ENCODE assay signal across 18 cellular contexts in the genomic region with DNA sequence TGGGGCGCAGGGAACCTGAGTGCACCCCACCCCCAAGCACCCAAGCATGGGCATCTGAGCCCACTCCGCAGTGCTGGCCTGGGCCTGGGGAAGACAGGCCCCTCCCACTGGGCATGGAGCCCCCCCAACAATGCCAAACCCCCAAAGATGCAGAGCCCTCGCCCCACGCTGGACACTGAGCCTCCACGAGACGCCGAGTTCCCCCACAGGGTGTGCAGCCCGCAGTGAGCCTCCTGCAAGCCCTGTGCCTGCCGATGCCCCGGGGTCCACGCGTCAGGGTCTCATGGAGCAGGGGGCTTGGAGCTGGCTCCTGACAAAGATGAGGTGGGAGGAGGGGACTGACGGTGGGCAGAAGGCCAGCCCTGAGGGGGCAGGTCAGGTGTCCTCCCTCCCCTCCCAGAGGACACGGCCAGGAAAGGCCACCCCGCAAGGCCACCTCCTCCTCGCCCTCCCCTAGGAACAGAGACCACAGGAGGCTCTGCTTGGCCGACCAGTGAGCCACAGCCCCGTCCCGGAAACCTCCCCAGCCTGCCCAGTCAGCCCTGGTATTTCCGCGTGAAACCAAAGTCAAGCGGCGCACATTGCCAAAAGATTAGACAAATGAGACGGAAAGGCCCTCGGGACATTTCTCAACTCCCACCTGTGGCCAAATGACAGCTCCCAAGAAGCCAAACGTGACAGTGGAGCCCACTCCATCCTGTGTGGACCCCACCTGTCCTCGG. TPM values are rescaled to one million over a fixed set of nuclear protein-coding genes. Genes with fewer than 3 reads are reported as not detected.
DNase-seq lines count a peak whose midpoint lies in the region; ATAC-seq and TF ChIP-seq lines count a peak whose summit lies in the region.
"Had no signal": no experiment of that assay in that cellular context is flagged by ENCODE, and none has a peak within 500 bp of the region (broad histone marks: within the 10 kb centered on the region; RNA-seq: fewer than 3 reads in every experiment).

No MANE protein-coding gene starts in this region.

- H3K27ac ChIP-seq in Panc1 (ENCODE audit: low read length) (no peak overlapping the region), osteoblast (ENCODE audit: low read depth, low read length) (no peak overlapping the region)
- H3K27ac ChIP-seq: neutrophil had no signal

- H2AFZ ChIP-seq in osteoblast (ENCODE audit: low read length), result no peak overlapping the region

- POLR2A ChIA-PET in Panc1 (lab: Charles Lee), result no interaction called here

- no peaks in the 10 kb centered on the region for H3K79me2 ChIP-seq in osteoblast (ENCODE audit: insufficient read depth, low read length)

- TF ChIP-seq CTCF in Panc1 (IDR thresholded peaks at IDR 0.05) (no peak), cardiac fibroblast (IDR thresholded peaks at IDR 0.05; ENCODE audit: low read depth, low read length) (no peak), osteoblast (IDR thresholded peaks at IDR 0.05; ENCODE audit: extremely low read depth, low read depth, low read length) (no peak)

- in situ Hi-C loops in Panc1 (cut with HindIII; ENCODE audit: low pct_unique_long_range_greater_than_20kb, low sequenced_read_pairs), result no loop called here

- H3K27me3 ChIP-seq in Panc1 (ENCODE audit: control insufficient read depth, insufficient read depth, low read length), result no peaks in the 10 kb centered on the region
- no peaks in the 10 kb centered on the region for H3K27me3 ChIP-seq in osteoblast (ENCODE audit: insufficient read depth, low read length)
- H3K27me3 ChIP-seq: neutrophil had no signal

- H4K20me1 ChIP-seq in osteoblast (ENCODE audit: insufficient read depth, low read length), result no peaks in the 10 kb centered on the region

- no peaks in the 10 kb centered on the region for H3K36me3 ChIP-seq in Panc1 (ENCODE audit: control insufficient read depth, insufficient read depth, low read length)
- no peaks in the 10 kb centered on the region for H3K36me3 ChIP-seq in osteoblast (ENCODE audit: insufficient read depth, low read length)

- no TSS peak for BruUV-seq in Panc1 (replicated peaks; lab: Mats Ljungman, UMichigan)

- CTCF ChIA-PET in Panc1 (lab: Charles Lee), result interaction anchor here (0.7 kb wide), 1 partner anchor 659 kb away, joined by 11 read pairs; no protein-coding TSS in a partner anchor

- DNase-seq in HK-2 (ENCODE audit: unreplicated experiment) (peak; percentile 76), Panc1 (ENCODE audit: low read depth, low spot score) (no peak), cardiac fibroblast (ENCODE audit: low read depth in 2 of 2) (peak; percentile 46 to 83), osteoblast (ENCODE audit: insufficient read length, low spot score, missing footprints) (peak; percentile 96), RKO (ENCODE audit: low spot score) (no peak), NCI-H146 treated with DMSO at 0.1 percent for 48 hours (lab: John Stamatoyannopoulos, UW; ENCODE audit: unreplicated experiment) (no peak)
- DNase-seq: activated CD8-positive, alpha-beta memory T cell treated with anti-CD3 and anti-CD28 coated beads for 24 hours; activated T-cell treated with anti-CD3 and anti-CD28 coated beads, Interleukin-2, amount 50 U/mL, for 72 hours; effector memory CD4-positive, alpha-beta T cell; NCI-H226; NCI-H82; PC-3 had no signal

- H3K4me2 ChIP-seq in osteoblast (ENCODE audit: insufficient read depth, low read length), result no peak overlapping the region

- H3K9me3 ChIP-seq in Panc1 (ENCODE audit: control insufficient read depth, insufficient read depth, low read depth, low read length), result no peaks in the 10 kb centered on the region
- no peaks in the 10 kb centered on the region for H3K9me3 ChIP-seq in osteoblast (ENCODE audit: low read depth, low read length)
- H3K9me3 ChIP-seq: neutrophil had no signal

- peaks cover 9% of the 10 kb centered on the region for H3K4me1 ChIP-seq in Panc1 (ENCODE audit: control insufficient read depth, insufficient read depth, low read length)
- H3K4me1 ChIP-seq in osteoblast (ENCODE audit: insufficient read depth, low read length), result no peaks in the 10 kb centered on the region

- intact Hi-C loops in Panc1 (cut with micrococcal nuclease; ENCODE audit: unreplicated experiment), result no loop called here

- ATAC-seq in Panc1 (0 out of 2 replicates have a peak, but pooled peaks have one; percentile 32), HG02938 (IDR thresholded peaks at IDR 0.05; ENCODE audit: unreplicated experiment) (no peak), HG03108 (IDR thresholded peaks at IDR 0.05; ENCODE audit: unreplicated experiment) (no peak)
- ATAC-seq: activated CD4-positive, CD25-positive, alpha-beta regulatory T cell treated with anti-CD3 and anti-CD28 coated beads, Interleukin-2, amount 50 U/mL, for 24 hours; activated T-cell treated with anti-CD3 and anti-CD28 coated beads, Interleukin-2, amount 50 U/mL, for 72 hours; HCT116; HepG2; PC-3 had no signal

- no peak overlapping the region for H3K4me3 ChIP-seq in Panc1 (ENCODE audit: low read depth in 2 of 2, low read length in 2 of 2)
- H3K4me3 ChIP-seq in cardiac fibroblast (replicated peaks in 1 of 2; ENCODE audit: low read depth in 2 of 2, low read length in 2 of 2), result no peak overlapping the region
- no peak overlapping the region for H3K4me3 ChIP-seq in osteoblast (ENCODE audit: insufficient read depth, low read length)

RNA-seq across cellular contexts. Expression of a gene that starts 33.4 kb away (rescaled TPM):
- total RNA-seq in Panc1 (2021; ENCODE audit: unreplicated experiment) (32.6 TPM), osteoblast (61.9 and 85.4 TPM in 2 replicates)
- polyA plus RNA-seq in Panc1 (2012; ENCODE audit: insufficient read length), result 35.5 TPM

RNA-seq across cellular contexts. Expression of a gene that starts 46.9 kb away (rescaled TPM):
- total RNA-seq in Panc1 (2021; ENCODE audit: unreplicated experiment), result 57.5 TPM
- polyA plus RNA-seq in Panc1 (2012; ENCODE audit: insufficient read length), result 93.0 TPM
- total RNA-seq in osteoblast, result 30.9 and 35.8 TPM in 2 replicates

Comparison
In these comparisons a context has a peak if more than half of its experiments do, and no peak if none do; other contexts are left out.
1. DNase-seq: peak in HK-2 (single experiment), cardiac fibroblast (2 of 2) and osteoblast (single experiment); none in Panc1 (single experiment), RKO (single experiment) and NCI-H146 treated with DMSO at 0.1 percent for 48 hours (single experiment).